13 cellular contexts compared by ENCODE assay signal in the genomic region with DNA sequence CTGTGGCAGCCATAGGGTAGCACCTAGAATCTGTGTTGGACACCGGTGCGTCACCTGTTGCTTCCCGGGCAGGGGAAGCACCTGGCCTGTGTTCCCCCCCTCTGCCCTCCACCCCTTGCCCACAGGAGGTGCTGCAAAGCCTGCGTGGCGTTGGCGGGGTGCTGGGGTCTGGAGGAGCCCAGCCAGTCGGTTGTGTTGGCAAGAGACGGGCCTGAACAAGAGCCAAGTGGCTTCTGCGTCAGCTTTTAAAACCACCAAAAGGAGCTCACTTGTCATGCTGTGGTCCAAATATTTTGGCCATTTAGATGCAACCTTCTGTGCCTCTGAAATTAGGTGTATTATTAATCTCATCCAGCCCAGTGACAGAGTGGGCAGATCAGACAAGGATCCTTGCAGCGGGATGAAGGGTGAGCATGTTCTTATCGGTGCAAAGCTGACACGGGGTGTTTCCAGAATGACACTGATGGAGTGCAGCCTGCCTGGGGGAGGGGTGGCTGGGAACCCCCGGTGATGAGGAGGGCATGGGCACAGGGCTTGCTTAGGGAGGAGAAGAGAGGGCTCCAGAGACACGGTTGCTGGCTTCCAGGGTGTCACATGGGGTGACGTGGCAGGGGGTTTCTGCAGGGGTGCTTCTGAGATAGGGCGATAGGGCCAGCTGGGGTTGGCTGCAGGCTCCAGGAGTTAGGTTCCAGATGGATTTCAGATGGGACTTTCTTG. TPM values are rescaled to one million over a fixed set of nuclear protein-coding genes. Genes with fewer than 3 reads are reported as not detected.
DNase-seq lines count a peak whose midpoint lies in the region; ATAC-seq, FAIRE-seq and TF ChIP-seq lines count a peak whose summit lies in the region.
"Had no signal": no experiment of that assay in that cellular context is flagged by ENCODE, and none has a peak within 500 bp of the region (broad histone marks: within the 10 kb centered on the region; RNA-seq: fewer than 3 reads in every experiment).

No MANE protein-coding gene starts in this region.

- no peak for DNase-seq in activated naive CD8-positive, alpha-beta T cell treated with anti-CD3 and anti-CD28 coated beads, Interleukin-2, amount 50 U/mL, for 24 hours
- DNase-seq in activated naive CD8-positive, alpha-beta T cell treated with anti-CD3 and anti-CD28 coated beads for 36 hours = no peak
- peak; percentile 87 for DNase-seq in astrocyte of the hippocampus (ENCODE audit: low read depth, low spot score)
- DNase-seq in islet precursor cell = peak; percentile 42
- peak; percentile 83 to 84 for DNase-seq in thyroid gland
- no peak for DNase-seq in endodermal cell
- DNase-seq in D721Med (ENCODE audit: insufficient read length, low spot score) = no peak
- DNase-seq: occipital lobe; PC-9; stimulated activated CD4-positive, alpha-beta T cell treated with anti-CD3 and anti-CD28 coated beads, Interleukin-4, amount 100 ng/mL, for 1 hour had no signal

- no peak overlapping the region for H3K4me3 ChIP-seq in thyroid gland (replicated peaks in 1 of 3)
- H3K4me3 ChIP-seq in endodermal cell (ENCODE audit: low read length) = no peak overlapping the region
- H3K4me3 ChIP-seq: PC-9 had no signal

- FAIRE-seq in D721Med (lab: Jason Lieb, UNC) = no peak

- intact Hi-C loops in thyroid gland (cut with DNase I) = no loop called here

- ATAC-seq in activated naive CD8-positive, alpha-beta T cell treated with anti-CD3 and anti-CD28 coated beads, Interleukin-2, amount 50 U/mL, for 24 hours = peak; percentile 26
- ATAC-seq in HG02623 (IDR thresholded peaks at IDR 0.05; ENCODE audit: unreplicated experiment) = no peak

- no peak overlapping the region for H3K4me3 Mint-ChIP-seq in activated naive CD8-positive, alpha-beta T cell treated with anti-CD3 and anti-CD28 coated beads, Interleukin-2, amount 50 U/mL, for 24 hours
- no peak overlapping the region for H3K4me3 Mint-ChIP-seq in activated naive CD8-positive, alpha-beta T cell treated with anti-CD3 and anti-CD28 coated beads for 36 hours
- no peak overlapping the region for H3K4me3 Mint-ChIP-seq in endodermal cell

- H3K9me3 ChIP-seq in thyroid gland (no peaks in the 10 kb centered on the region), endodermal cell (ENCODE audit: control insufficient read depth, low read length) (peaks cover 3% of the 10 kb centered on the region)

- H3K36me3 ChIP-seq in thyroid gland (no peaks in the 10 kb centered on the region), endodermal cell (ENCODE audit: control insufficient read depth, insufficient read depth, low read length) (no peaks in the 10 kb centered on the region)

- TF ChIP-seq POLR2A in thyroid gland (IDR thresholded peaks at IDR 0.05) = no peak

- H3K9ac ChIP-seq in endodermal cell (ENCODE audit: extremely low read depth, low read length, poor library complexity, severe bottlenecking) = no peak overlapping the region

- 36 to 37% methylated on average over 12 to 15 of the region's 16 CpGs for WGBS in thyroid gland, 2 donors
- WGBS in endodermal cell (ENCODE audit: insufficient coverage in 1 of 2, insufficient read length in 1 of 2), 2 experiments = 92 to 93% methylated on average over 6 to 16 of the region's 16 CpGs

- TF ChIP-seq CTCF in thyroid gland (IDR thresholded peaks at IDR 0.05) (no peak), endodermal cell (conservative IDR thresholded peaks at IDR 0.05) (no peak), D721Med (IDR thresholded peaks at IDR 0.05; ENCODE audit: insufficient read depth, missing control alignments) (no peak)

- H3K9me3 Mint-ChIP-seq in activated naive CD8-positive, alpha-beta T cell treated with anti-CD3 and anti-CD28 coated beads, Interleukin-2, amount 50 U/mL, for 24 hours = peaks cover 3% of the 10 kb centered on the region
- H3K9me3 Mint-ChIP-seq in activated naive CD8-positive, alpha-beta T cell treated with anti-CD3 and anti-CD28 coated beads for 36 hours = no peaks in the 10 kb centered on the region
- H3K9me3 Mint-ChIP-seq in endodermal cell = peaks cover 6% of the 10 kb centered on the region

- no peaks in the 10 kb centered on the region for H3K27me3 ChIP-seq in thyroid gland
- no peaks in the 10 kb centered on the region for H3K27me3 ChIP-seq in endodermal cell (ENCODE audit: control insufficient read depth, insufficient read depth, low read length, poor library complexity, severe bottlenecking)

- H3K36me3 Mint-ChIP-seq in activated naive CD8-positive, alpha-beta T cell treated with anti-CD3 and anti-CD28 coated beads, Interleukin-2, amount 50 U/mL, for 24 hours (ENCODE audit: low read depth) = no peaks in the 10 kb centered on the region
- no peaks in the 10 kb centered on the region for H3K36me3 Mint-ChIP-seq in activated naive CD8-positive, alpha-beta T cell treated with anti-CD3 and anti-CD28 coated beads for 36 hours
- no peaks in the 10 kb centered on the region for H3K36me3 Mint-ChIP-seq in endodermal cell (ENCODE audit: low read depth)
- H3K36me3 Mint-ChIP-seq: IgD-negative memory B cell had no signal

- peaks cover 14 to 27% of the 10 kb centered on the region in 2 donors for H3K4me1 ChIP-seq in thyroid gland
- peaks cover 9% of the 10 kb centered on the region for H3K4me1 ChIP-seq in endodermal cell (ENCODE audit: control insufficient read depth, insufficient read depth, low read length)

- no peak overlapping the region for H3K27ac Mint-ChIP-seq in activated naive CD8-positive, alpha-beta T cell treated with anti-CD3 and anti-CD28 coated beads, Interleukin-2, amount 50 U/mL, for 24 hours
- H3K27ac Mint-ChIP-seq in activated naive CD8-positive, alpha-beta T cell treated with anti-CD3 and anti-CD28 coated beads for 36 hours = no peak overlapping the region
- no peak overlapping the region for H3K27ac Mint-ChIP-seq in endodermal cell
- H3K27ac Mint-ChIP-seq: IgD-negative memory B cell had no signal

- H3K27ac ChIP-seq in thyroid gland = no peak overlapping the region
- no peak overlapping the region for H3K27ac ChIP-seq in endodermal cell (ENCODE audit: low read depth, low read length)
- H3K27ac ChIP-seq: epithelial cell of prostate, PC-9 had no signal

- peaks cover 2% of the 10 kb centered on the region for H3K4me1 Mint-ChIP-seq in activated naive CD8-positive, alpha-beta T cell treated with anti-CD3 and anti-CD28 coated beads, Interleukin-2, amount 50 U/mL, for 24 hours
- H3K4me1 Mint-ChIP-seq in activated naive CD8-positive, alpha-beta T cell treated with anti-CD3 and anti-CD28 coated beads for 36 hours = no peaks in the 10 kb centered on the region
- H3K4me1 Mint-ChIP-seq in endodermal cell = peaks cover 26% of the 10 kb centered on the region

- H3K27me3 Mint-ChIP-seq in activated naive CD8-positive, alpha-beta T cell treated with anti-CD3 and anti-CD28 coated beads, Interleukin-2, amount 50 U/mL, for 24 hours = peaks cover 9% of the 10 kb centered on the region
- peaks cover 4% of the 10 kb centered on the region for H3K27me3 Mint-ChIP-seq in activated naive CD8-positive, alpha-beta T cell treated with anti-CD3 and anti-CD28 coated beads for 36 hours
- no peaks in the 10 kb centered on the region for H3K27me3 Mint-ChIP-seq in endodermal cell (ENCODE audit: insufficient read depth)

RNA-seq across cellular contexts. Expression of gene RXRA, which starts 9.7 kb away (rescaled TPM):
- 10 to 100 TPM; 11.0 to 11.4 TPM for total RNA-seq in activated naive CD8-positive, alpha-beta T cell treated with anti-CD3 and anti-CD28 coated beads for 36 hours
- total RNA-seq in thyroid gland (10 to 100 TPM; 39.4 to 81.3 (median 67.4) TPM), endodermal cell (10 to 100 TPM; 58.3 to 70.6 TPM)
- 37.4 TPM for polyA plus RNA-seq in endodermal cell (2013, experiment 1 of 2)
- polyA plus RNA-seq in endodermal cell (2013, experiment 2 of 2) = 33.9 TPM

Comparison
In these comparisons a context has a peak if more than half of its experiments do, and no peak if none do; other contexts are left out.
1. DNase-seq: peak in astrocyte of the hippocampus (single experiment), islet precursor cell (single experiment) and thyroid gland (2 of 2); none in activated naive CD8-positive, alpha-beta T cell treated with anti-CD3 and anti-CD28 coated beads, Interleukin-2, amount 50 U/mL, for 24 hours (single experiment), activated naive CD8-positive, alpha-beta T cell treated with anti-CD3 and anti-CD28 coated beads for 36 hours (single experiment), endodermal cell (single experiment) and D721Med (single experiment).